ENCODE assay signal across 10 cellular contexts in the genomic region with DNA sequence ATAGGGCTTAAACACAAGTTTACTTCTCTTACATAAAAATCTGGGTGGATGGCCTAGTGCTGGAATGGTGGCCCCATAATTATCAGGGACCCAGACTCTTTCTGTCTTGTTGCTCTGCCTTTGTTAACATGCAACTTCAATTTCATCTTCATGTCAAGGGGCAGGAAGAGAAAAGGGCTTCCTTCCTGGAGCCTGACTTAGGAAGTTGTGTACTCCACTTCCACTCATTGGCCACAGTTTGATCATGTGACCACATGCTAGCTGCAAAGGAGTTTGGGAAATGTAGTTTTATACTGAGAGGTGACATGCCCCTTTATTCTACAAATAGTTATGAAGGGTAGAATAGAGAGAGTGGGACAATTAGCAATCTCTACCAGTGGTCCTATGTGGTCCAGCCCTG. TPM values are rescaled to one million over a fixed set of nuclear protein-coding genes. Genes with fewer than 3 reads are reported as not detected.
DNase-seq lines count a peak whose midpoint lies in the region; ATAC-seq and TF ChIP-seq lines count a peak whose summit lies in the region.
"Had no signal": no experiment of that assay in that cellular context is flagged by ENCODE, and none has a peak within 500 bp of the region (broad histone marks: within the 10 kb centered on the region; RNA-seq: fewer than 3 reads in every experiment).

No MANE protein-coding gene starts in this region.

- H3K27ac ChIP-seq in A673 (ENCODE audit: low read depth, low read length, poor library complexity, severe bottlenecking) (no peak overlapping the region), uterus (no peak overlapping the region)

- no peaks in the 10 kb centered on the region for H3K4me1 ChIP-seq in A673 (ENCODE audit: insufficient read depth, low read length, poor library complexity, severe bottlenecking)
- no peaks in the 10 kb centered on the region for H3K4me1 ChIP-seq in uterus

- no peaks in the 10 kb centered on the region for H3K36me3 ChIP-seq in A673 (ENCODE audit: insufficient read depth, low read length, poor library complexity, severe bottlenecking)
- H3K36me3 ChIP-seq in uterus, result no peaks in the 10 kb centered on the region

- intact Hi-C loops in A673 (cut with micrococcal nuclease; ENCODE audit: unreplicated experiment), result no loop called here
- intact Hi-C loops in uterus (cut with DNase I; ENCODE audit: low total_unique reads), result no loop called here

- TF ChIP-seq CTCF in A673 (conservative IDR thresholded peaks at IDR 0.05; ENCODE audit: low read depth, low read length) (no peak), GM12864 (IDR thresholded peaks at IDR 0.05; ENCODE audit: low read depth, low read length, missing control alignments) (no peak), uterus (IDR thresholded peaks at IDR 0.05) (no peak)

- no TSS peak for BruUV-seq in A673 (replicated peaks; lab: Mats Ljungman, UMichigan)

- no peaks in the 10 kb centered on the region for H3K9me3 ChIP-seq in A673 (ENCODE audit: low read depth, low read length, poor library complexity, severe bottlenecking)
- no peaks in the 10 kb centered on the region for H3K9me3 ChIP-seq in uterus

- POLR2A ChIA-PET in A673 (lab: Charles Lee; ENCODE audit: low non-redundant PET), result no interaction called here

- DNase-seq in A673 (ENCODE audit: low spot score) (peak; percentile 56), GM12864 (ENCODE audit: low read depth) (peak; percentile 31), NCI-H2171 treated with DMSO at 0.1 percent for 48 hours (lab: John Stamatoyannopoulos, UW) (peak; percentile 37), dermis blood vessel endothelial cell (peak; percentile 20), uterus (no peak)
- DNase-seq: activated T-cell treated with anti-CD3 and anti-CD28 coated beads, Interleukin-2, amount 50 U/mL, for 24 hours; natural killer cell had no signal

- CTCF ChIA-PET in A673 (lab: Charles Lee), result no interaction called here

- H3K27me3 ChIP-seq in A673 (replicated peaks; ENCODE audit: insufficient read depth, low read depth, low read length, poor library complexity) (no peaks in the 10 kb centered on the region), uterus (no peaks in the 10 kb centered on the region)

- H3K4me3 ChIP-seq in A673 (ENCODE audit: low read depth, low read length, poor library complexity, severe bottlenecking) (no peak overlapping the region), GM12864 (ENCODE audit: low read depth, low read length) (no peak overlapping the region), uterus (no peak overlapping the region)

- ATAC-seq in HG03196 (IDR thresholded peaks at IDR 0.05; ENCODE audit: unreplicated experiment) (no peak), GM21619 (IDR thresholded peaks at IDR 0.05; ENCODE audit: unreplicated experiment) (no peak), GM18870 (IDR thresholded peaks at IDR 0.05; ENCODE audit: unreplicated experiment) (no peak)
- ATAC-seq: natural killer cell had no signal

- no peak for TF ChIP-seq POLR2A in uterus (IDR thresholded peaks at IDR 0.05)

RNA-seq across cellular contexts. Expression of a gene that starts 39.3 kb away (rescaled TPM):
- total RNA-seq in A673 (2021), result 1.2 and 1.4 TPM in 2 replicates
- not detected in 2 replicates for total RNA-seq in dermis blood vessel endothelial cell
- total RNA-seq in uterus, result 1 to 10 TPM in 1 of 4 donors, under 1 TPM in 2, not detected in 1; 0.14 to 2.9 (median 0.58) TPM
- total RNA-seq: natural killer cell had no signal

Comparison
In these comparisons a context has a peak if more than half of its experiments do, and no peak if none do; other contexts are left out.
1. DNase-seq: peak in A673 (single experiment), GM12864 (single experiment), NCI-H2171 treated with DMSO at 0.1 percent for 48 hours (single experiment) and dermis blood vessel endothelial cell (single experiment); none in uterus (0 of 2).